In genomic region chr5:175951339-175951969, GRCh38 we compare ENCODE assay signal across 8 cellular contexts. TPM values are rescaled to one million over a fixed set of nuclear protein-coding genes. Genes with fewer than 3 reads are reported as not detected.
DNase-seq lines count a peak whose midpoint lies in the region; ATAC-seq and TF ChIP-seq lines count a peak whose summit lies in the region.
"Not testable (repeated sequence)": the region's sequence is repeated elsewhere in the genome, so short reads cannot be mapped to it uniquely, and the experiment has no call there.

No MANE protein-coding gene starts in this region.

- H3K9me2 ChIP-seq in PC-3 (replicated peaks; ENCODE audit: low read length), result not testable (repeated sequence)

- not testable (repeated sequence) for TF ChIP-seq CTCF in PC-3 (conservative IDR thresholded peaks at IDR 0.05; ENCODE audit: low read depth, low read length)

- ATAC-seq in GM19025 (IDR thresholded peaks at IDR 0.05; ENCODE audit: low read depth, unreplicated experiment) (peak; percentile 70), GM21786 (IDR thresholded peaks at IDR 0.05; ENCODE audit: unreplicated experiment) (peak; percentile 71), HG03066 (IDR thresholded peaks at IDR 0.05; ENCODE audit: low read depth, unreplicated experiment) (peak; percentile 68), PC-3 (peak; percentile 97), Right ventricle myocardium superior (ENCODE audit: poor library complexity) (peak; percentile 93), aorta (ENCODE audit: low FRiP score) (peak; percentile 54)
- peak; percentile 84 to 88 for ATAC-seq in activated naive CD4-positive, alpha-beta T cell treated with anti-CD3 and anti-CD28 coated beads, Interleukin-2, amount 50 U/mL, for 72 hours
- ATAC-seq in naive thymus-derived CD8-positive, alpha-beta T cell, result peak; percentile 89 to 95

- not testable (repeated sequence) for H3K4me3 Mint-ChIP-seq in naive thymus-derived CD8-positive, alpha-beta T cell

- not testable (repeated sequence) for H4K20me1 ChIP-seq in PC-3 (ENCODE audit: low read length)

- H3K27me3 Mint-ChIP-seq in naive thymus-derived CD8-positive, alpha-beta T cell, result not testable (repeated sequence)

- H3K4me2 ChIP-seq in PC-3 (ENCODE audit: low read length), result not testable (repeated sequence)

- POLR2A ChIA-PET in PC-3 (lab: Charles Lee; ENCODE audit: unreplicated experiment); naive thymus-derived CD8-positive, alpha-beta T cell (lab: Charles Lee): not testable (repeated sequence)

- H3K36me3 ChIP-seq in PC-3 (ENCODE audit: low read depth, low read length); aorta (ENCODE audit: control insufficient read depth in 1 of 2, insufficient read depth in 2 of 2, low read length in 1 of 2): not testable (repeated sequence)

- H3K4me1 ChIP-seq in PC-3 (ENCODE audit: insufficient read depth, low read length); aorta (ENCODE audit: control insufficient read depth in 1 of 2, insufficient read depth in 2 of 2, low read length in 2 of 2): not testable (repeated sequence)

- H3K9me3 Mint-ChIP-seq in activated naive CD4-positive, alpha-beta T cell treated with anti-CD3 and anti-CD28 coated beads, Interleukin-2, amount 50 U/mL, for 72 hours; naive thymus-derived CD8-positive, alpha-beta T cell: not testable (repeated sequence)

- H3K27me3 ChIP-seq in PC-3 (ENCODE audit: low read length); aorta (ENCODE audit: control insufficient read depth in 1 of 2, insufficient read depth in 2 of 2, low read length in 1 of 2): not testable (repeated sequence)

- 100% methylated on average over 3 of the region's 12 CpGs; no CpG with 5 or more reads in 1 of the 2 donors for WGBS in aorta, 2 donors

- H3K27ac Mint-ChIP-seq in activated naive CD4-positive, alpha-beta T cell treated with anti-CD3 and anti-CD28 coated beads, Interleukin-2, amount 50 U/mL, for 72 hours; naive thymus-derived CD8-positive, alpha-beta T cell: not testable (repeated sequence)

- BruUV-seq in PC-3 (replicated peaks; lab: Mats Ljungman, UMichigan), result not testable (repeated sequence)

- CTCF ChIA-PET in PC-3 (lab: Charles Lee), result not testable (repeated sequence)

- not testable (repeated sequence) for H3K4me3 ChIP-seq in PC-3 (ENCODE audit: low read length); aorta (ENCODE audit: low read length in 2 of 2)

- H3K9me3 ChIP-seq in PC-3 (ENCODE audit: low read length); aorta (ENCODE audit: control insufficient read depth, low read length): not testable (repeated sequence)

- intact Hi-C loops in PC-3 (cut with micrococcal nuclease); Right ventricle myocardium superior (cut with DNase I); aorta (cut with DNase I): not testable (repeated sequence)

- H3K4me1 Mint-ChIP-seq in naive thymus-derived CD8-positive, alpha-beta T cell, result not testable (repeated sequence)

- not testable (repeated sequence) for DNase-seq in PC-3; activated naive CD4-positive, alpha-beta T cell treated with anti-CD3 and anti-CD28 coated beads, Interleukin-2, amount 50 U/mL, for 72 hours (ENCODE audit: low spot score in 2 of 2); Right ventricle myocardium superior; naive thymus-derived CD8-positive, alpha-beta T cell; aorta

- H3K27ac ChIP-seq in PC-3 (ENCODE audit: low read length); aorta (ENCODE audit: low read depth in 1 of 2, low read length in 2 of 2): not testable (repeated sequence)

- H3K36me3 Mint-ChIP-seq in activated naive CD4-positive, alpha-beta T cell treated with anti-CD3 and anti-CD28 coated beads, Interleukin-2, amount 50 U/mL, for 72 hours; naive thymus-derived CD8-positive, alpha-beta T cell: not testable (repeated sequence)

- not testable (repeated sequence) for H3K9ac ChIP-seq in PC-3 (ENCODE audit: low read length)

- H3F3A ChIP-seq in PC-3 (ENCODE audit: low read length, unreplicated experiment), result not testable (repeated sequence)

- not testable (repeated sequence) for H2AFZ ChIP-seq in PC-3 (ENCODE audit: low read length)

- H3K79me2 ChIP-seq in PC-3 (ENCODE audit: low read length), result not testable (repeated sequence)

RNA-seq across cellular contexts. Expression of gene THOC3, which starts 16.7 kb away (rescaled TPM):
- total RNA-seq in PC-3 (2014; rRNA removed) (218 and 241 TPM in 2 replicates), Right ventricle myocardium superior (8.1 TPM), aorta (10 to 100 TPM; 11.6 to 26.6 TPM)
- 100 to 1,000 TPM; 120 to 141 TPM for total RNA-seq in activated naive CD4-positive, alpha-beta T cell treated with anti-CD3 and anti-CD28 coated beads, Interleukin-2, amount 50 U/mL, for 72 hours
- total RNA-seq in naive thymus-derived CD8-positive, alpha-beta T cell, result 10 to 100 TPM; 45.6 to 49.7 TPM
- polyA plus RNA-seq in naive thymus-derived CD8-positive, alpha-beta T cell, result 100 to 1,000 TPM; 108 to 115 (median 112) TPM
- polyA plus RNA-seq in aorta, result 10 to 100 TPM in 1 of 2 donors, 1 to 10 TPM in 1; 6.5 to 13.0 TPM
